14 cellular contexts compared by ENCODE assay signal in genomic region chr20:39146394-39146793, GRCh38.
A peak's percentile ranks its signal among the peaks of the same experiment; 100 is the strongest.
DNase-seq lines count a peak whose midpoint lies in the region; ATAC-seq and TF ChIP-seq lines count a peak whose summit lies in the region.
"Had no signal": no experiment of that assay in that cellular context is flagged by ENCODE, and none has a peak within 500 bp of the region (broad histone marks: within the 10 kb centered on the region; RNA-seq: fewer than 3 reads in every experiment).

No MANE protein-coding gene starts in this region.

- peaks cover 17% of the 10 kb centered on the region for H3K4me1 Mint-ChIP-seq in GM23338
- H3K4me1 Mint-ChIP-seq in activated T-helper 1 cell treated with anti-CD3 and anti-CD28 coated beads, Interleukin-12 subunit alpha, Interleukin-12 subunit beta, Interleukin-2, Interleukin-4 antibody, amounts not matched to agents 30 ng/mL and 10 ng/mL and 1 ng/mL, durations not matched to agents 14 hours and 24 hours and 36 hours (ENCODE audit: low read depth), result no peaks in the 10 kb centered on the region
- H3K4me1 Mint-ChIP-seq: CD4-positive, CD25-positive, alpha-beta regulatory T cell had no signal

- peaks cover 5% of the 10 kb centered on the region; the same call in 2 of the 3 replicates for H3K9me3 Mint-ChIP-seq in GM23338
- no peaks in the 10 kb centered on the region for H3K9me3 Mint-ChIP-seq in activated T-helper 1 cell treated with anti-CD3 and anti-CD28 coated beads, Interleukin-12 subunit alpha, Interleukin-12 subunit beta, Interleukin-2, Interleukin-4 antibody, amounts not matched to agents 30 ng/mL and 10 ng/mL and 1 ng/mL, durations not matched to agents 14 hours and 24 hours and 36 hours

- no peaks in the 10 kb centered on the region for H3K9me2 ChIP-seq in GM23338 (ENCODE audit: insufficient read depth)

- no peak overlapping the region for H2AK5ac ChIP-seq in mesendoderm (ENCODE audit: low read length)

- no peak overlapping the region for H4K5ac ChIP-seq in mesendoderm (ENCODE audit: low read length)

- H4K20me1 ChIP-seq in GM23338 (replicated peaks; ENCODE audit: insufficient read depth) (no peaks in the 10 kb centered on the region), mammary epithelial cell (ENCODE audit: insufficient read depth, low read length) (no peaks in the 10 kb centered on the region)
- H4K20me1 ChIP-seq: BLaER1 treated with 17β-estradiol and CSF1 and Interleukin-3, amounts not matched to agents 10 nM and 100 nM had no signal

- ATAC-seq in GM23338 (peak; percentile 82), GM19023 (IDR thresholded peaks at IDR 0.05; ENCODE audit: unreplicated experiment) (no peak)
- ATAC-seq: HCT116 had no signal

- peaks cover 10% of the 10 kb centered on the region for H3K4me1 ChIP-seq in GM23338 (ENCODE audit: insufficient read depth)
- H3K4me1 ChIP-seq in NT2/D1 (ENCODE audit: insufficient read depth, insufficient read length), result peaks cover 4% of the 10 kb centered on the region
- H3K4me1 ChIP-seq in mesendoderm (ENCODE audit: control insufficient read depth, low read depth, low read length), result no peaks in the 10 kb centered on the region
- no peaks in the 10 kb centered on the region for H3K4me1 ChIP-seq in mammary epithelial cell (ENCODE audit: insufficient read depth, low read length)
- H3K4me1 ChIP-seq: BLaER1 treated with 17β-estradiol and CSF1 and Interleukin-3, amounts not matched to agents 10 nM and 100 nM had no signal

- no peak overlapping the region for H3K56ac ChIP-seq in mesendoderm (ENCODE audit: low read length)

- H3K23ac ChIP-seq in mesendoderm (ENCODE audit: low read length), result no peak overlapping the region

- no peak overlapping the region for H3K4ac ChIP-seq in mesendoderm (ENCODE audit: low read depth, low read length)

- no peak overlapping the region for H4K8ac ChIP-seq in mesendoderm (ENCODE audit: low read depth, low read length)

- intact Hi-C loops in activated T-helper 1 cell treated with anti-CD3 and anti-CD28 coated beads, Interleukin-12 subunit alpha, Interleukin-12 subunit beta, Interleukin-2, Interleukin-4 antibody, amounts not matched to agents 30 ng/mL and 10 ng/mL and 1 ng/mL, durations not matched to agents 14 hours and 24 hours and 36 hours (cut with micrococcal nuclease), result no loop called here
- intact Hi-C loops in mammary epithelial cell (cut with micrococcal nuclease), result no loop called here

- H3K4me2 ChIP-seq in GM23338 (peak overlapping the region; percentile 30; the same call in 1 of the 2 replicates), mesendoderm (ENCODE audit: low read length) (no peak overlapping the region), mammary epithelial cell (ENCODE audit: insufficient read depth, low read depth, low read length) (no peak overlapping the region)
- H3K4me2 ChIP-seq: BLaER1 treated with 17β-estradiol and CSF1 and Interleukin-3, amounts not matched to agents 10 nM and 100 nM had no signal

- no CpG with 5 or more reads among the region's 2 CpGs for WGBS in mesendoderm (ENCODE audit: extremely low coverage, insufficient coverage, low lambda C conversion rate)
- 0% methylated on average over 2 of the region's 2 CpGs for WGBS in mammary epithelial cell (ENCODE audit: low coverage, missing lambda C conversion rate)

- no peak overlapping the region for H3K4me3 ChIP-seq in GM23338
- H3K4me3 ChIP-seq in NT2/D1 (ENCODE audit: insufficient read length, low read depth), result no peak overlapping the region
- no peak overlapping the region for H3K4me3 ChIP-seq in mesendoderm (ENCODE audit: low read length)
- no peak overlapping the region for H3K4me3 ChIP-seq in mammary epithelial cell (replicated peaks in 1 of 3; ENCODE audit: insufficient read depth in 1 of 3, low read depth in 2 of 3, low read length in 3 of 3)
- H3K4me3 ChIP-seq: BLaER1 treated with 17β-estradiol and CSF1 and Interleukin-3, amounts not matched to agents 10 nM and 100 nM had no signal

- in situ Hi-C loops in mammary epithelial cell (cut with MboI; ENCODE audit: low sequenced_read_pairs in 2 of 2), result no loop called here

- H3K79me2 ChIP-seq in GM23338 (replicated peaks; ENCODE audit: insufficient read depth) (no peaks in the 10 kb centered on the region), mesendoderm (ENCODE audit: control insufficient read depth, insufficient read depth, low read length) (no peaks in the 10 kb centered on the region), mammary epithelial cell (ENCODE audit: insufficient read depth, low read length) (no peaks in the 10 kb centered on the region)

- no peaks in the 10 kb centered on the region for H3F3A ChIP-seq in GM23338 (replicated peaks; ENCODE audit: low read depth)

- no peak overlapping the region for H3K27ac Mint-ChIP-seq in GM23338
- H3K27ac Mint-ChIP-seq in activated T-helper 1 cell treated with anti-CD3 and anti-CD28 coated beads, Interleukin-12 subunit alpha, Interleukin-12 subunit beta, Interleukin-2, Interleukin-4 antibody, amounts not matched to agents 30 ng/mL and 10 ng/mL and 1 ng/mL, durations not matched to agents 14 hours and 24 hours and 36 hours, result no peak overlapping the region
- H3K27ac Mint-ChIP-seq: CD4-positive, CD25-positive, alpha-beta regulatory T cell had no signal

- H2AFZ ChIP-seq in GM23338 (no peak overlapping the region), mammary epithelial cell (ENCODE audit: low read depth, low read length) (no peak overlapping the region)

- no peaks in the 10 kb centered on the region for H3K9me3 ChIP-seq in NT2/D1 (ENCODE audit: insufficient read depth, low read length)
- no peaks in the 10 kb centered on the region for H3K9me3 ChIP-seq in mammary epithelial cell (replicated peaks; ENCODE audit: insufficient read depth, low read length)

- DNase-seq in GM23338 (ENCODE audit: low spot score) (peak; percentile 87), NT2/D1 (ENCODE audit: low read depth, low spot score) (peak; percentile 63), iPS DF 19.7 (ENCODE audit: low read depth, low spot score) (peak; percentile 33), mesendoderm (peak; percentile 74), NOMO-1 treated with DMSO at 0.1 percent for 48 hours (lab: John Stamatoyannopoulos, UW; ENCODE audit: unreplicated experiment) (no peak), mammary epithelial cell (no peak)
- DNase-seq in activated T-helper 1 cell treated with anti-CD3 and anti-CD28 coated beads, Interleukin-12 subunit alpha, Interleukin-12 subunit beta, Interleukin-2, Interleukin-4 antibody, amounts not matched to agents 30 ng/mL and 10 ng/mL and 1 ng/mL, durations not matched to agents 14 hours and 24 hours and 36 hours (ENCODE audit: low spot score), result no peak
- DNase-seq: ACHN; CD4-positive, CD25-positive, alpha-beta regulatory T cell; DMS53; GOT3 had no signal

- no TSS peak for BruUV-seq in mammary epithelial cell (replicated peaks; lab: Mats Ljungman, UMichigan)

- H3K18ac ChIP-seq in mesendoderm (ENCODE audit: low read length), result no peak overlapping the region

- dilution Hi-C loops in mammary epithelial cell (cut with HindIII; ENCODE audit: low sequenced_read_pairs), result loop anchor here (5.0 kb wide), 1 partner anchor 44 kb away; no protein-coding TSS in a partner anchor

- H2BK15ac ChIP-seq in mesendoderm (replicated peaks; ENCODE audit: low read depth), result no peak overlapping the region

- peaks cover 6% of the 10 kb centered on the region for H3K27me3 Mint-ChIP-seq in GM23338 (ENCODE audit: insufficient read depth, low read depth, poor library complexity)
- H3K27me3 Mint-ChIP-seq in activated T-helper 1 cell treated with anti-CD3 and anti-CD28 coated beads, Interleukin-12 subunit alpha, Interleukin-12 subunit beta, Interleukin-2, Interleukin-4 antibody, amounts not matched to agents 30 ng/mL and 10 ng/mL and 1 ng/mL, durations not matched to agents 14 hours and 24 hours and 36 hours (ENCODE audit: insufficient read depth), result peaks cover 1% of the 10 kb centered on the region
- H3K27me3 Mint-ChIP-seq: CD4-positive, CD25-positive, alpha-beta regulatory T cell had no signal

- H3K27me3 ChIP-seq in GM23338 (ENCODE audit: insufficient read depth) (no peaks in the 10 kb centered on the region), NT2/D1 (ENCODE audit: insufficient read depth, insufficient read length) (no peaks in the 10 kb centered on the region), mesendoderm (ENCODE audit: insufficient read depth, low read length, poor library complexity) (no peaks in the 10 kb centered on the region), mammary epithelial cell (ENCODE audit: insufficient read depth, low read length) (peaks cover 2% of the 10 kb centered on the region)
- H3K27me3 ChIP-seq: BLaER1 treated with 17β-estradiol and CSF1 and Interleukin-3, amounts not matched to agents 10 nM and 100 nM had no signal

- no peaks in the 10 kb centered on the region for H3K79me1 ChIP-seq in mesendoderm (ENCODE audit: low read length)

- no peaks in the 10 kb centered on the region for H3K36me3 Mint-ChIP-seq in GM23338 (ENCODE audit: low read depth)
- no peaks in the 10 kb centered on the region for H3K36me3 Mint-ChIP-seq in activated T-helper 1 cell treated with anti-CD3 and anti-CD28 coated beads, Interleukin-12 subunit alpha, Interleukin-12 subunit beta, Interleukin-2, Interleukin-4 antibody, amounts not matched to agents 30 ng/mL and 10 ng/mL and 1 ng/mL, durations not matched to agents 14 hours and 24 hours and 36 hours (ENCODE audit: low read depth)
- H3K36me3 Mint-ChIP-seq: CD4-positive, CD25-positive, alpha-beta regulatory T cell had no signal

- CTCF ChIA-PET in mammary epithelial cell (lab: Charles Lee; ENCODE audit: low non-redundant PET), result no interaction called here

- no peak overlapping the region for H3K27ac ChIP-seq in GM23338 (ENCODE audit: low read depth)
- H3K27ac ChIP-seq in mesendoderm (ENCODE audit: low read depth, low read length), result no peak overlapping the region
- H3K27ac ChIP-seq in mammary epithelial cell (ENCODE audit: insufficient read depth, low read depth, low read length), result no peak overlapping the region
- H3K27ac ChIP-seq: BLaER1 treated with 17β-estradiol and CSF1 and Interleukin-3, amounts not matched to agents 10 nM and 100 nM had no signal

- H2BK5ac ChIP-seq in mesendoderm (ENCODE audit: low read length), result no peak overlapping the region

- H3K36me3 ChIP-seq in GM23338 (ENCODE audit: insufficient read depth) (no peaks in the 10 kb centered on the region), NT2/D1 (ENCODE audit: insufficient read depth, insufficient read length, low read length) (no peaks in the 10 kb centered on the region), mesendoderm (ENCODE audit: control insufficient read depth, insufficient read depth, low read length) (no peaks in the 10 kb centered on the region), mammary epithelial cell (ENCODE audit: insufficient read depth, low read length) (no peaks in the 10 kb centered on the region)
- H3K36me3 ChIP-seq: BLaER1 treated with 17β-estradiol and CSF1 and Interleukin-3, amounts not matched to agents 10 nM and 100 nM had no signal

- no peak overlapping the region for H3K9ac ChIP-seq in NT2/D1 (ENCODE audit: insufficient read length, low read depth)
- H3K9ac ChIP-seq in mesendoderm (ENCODE audit: low read length), result no peak overlapping the region
- H3K9ac ChIP-seq in mammary epithelial cell (ENCODE audit: insufficient read depth, low read length), result no peak overlapping the region
- H3K9ac ChIP-seq: BLaER1 treated with 17β-estradiol and CSF1 and Interleukin-3, amounts not matched to agents 10 nM and 100 nM had no signal

- H3K4me3 Mint-ChIP-seq in GM23338, result no peak overlapping the region
- no peak overlapping the region for H3K4me3 Mint-ChIP-seq in activated T-helper 1 cell treated with anti-CD3 and anti-CD28 coated beads, Interleukin-12 subunit alpha, Interleukin-12 subunit beta, Interleukin-2, Interleukin-4 antibody, amounts not matched to agents 30 ng/mL and 10 ng/mL and 1 ng/mL, durations not matched to agents 14 hours and 24 hours and 36 hours
- H3K4me3 Mint-ChIP-seq: CD4-positive, CD25-positive, alpha-beta regulatory T cell had no signal

- TF ChIP-seq CTCF in GM23338 (conservative IDR thresholded peaks at IDR 0.05; ENCODE audit: low read depth in 2 of 2), result no peak
- TF ChIP-seq CTCF in mammary epithelial cell (conservative IDR thresholded peaks at IDR 0.05 in 1 of 2, IDR thresholded peaks at IDR 0.05 in 1 of 2; ENCODE audit: extremely low read depth in 1 of 2, insufficient read depth in 1 of 2, low read depth in 1 of 2, low read length in 2 of 2), result no peak

- H2BK120ac ChIP-seq in mesendoderm (ENCODE audit: low read depth, low read length), result no peak overlapping the region

Comparison
In these comparisons a context has a peak if more than half of its experiments do, and no peak if none do; other contexts are left out.
1. DNase-seq: peak in GM23338 (single experiment), NT2/D1 (single experiment), iPS DF 19.7 (single experiment) and mesendoderm (single experiment); none in NOMO-1 treated with DMSO at 0.1 percent for 48 hours (single experiment), activated T-helper 1 cell treated with anti-CD3 and anti-CD28 coated beads, Interleukin-12 subunit alpha, Interleukin-12 subunit beta, Interleukin-2, Interleukin-4 antibody, amounts not matched to agents 30 ng/mL and 10 ng/mL and 1 ng/mL, durations not matched to agents 14 hours and 24 hours and 36 hours (single experiment) and mammary epithelial cell (single experiment).